ENCODE assay signal across 21 cellular contexts in genomic region chr6:110214338-110214737, GRCh38.
"Had no signal": no experiment of that assay in that cellular context is flagged by ENCODE, and none has a peak within 500 bp of the region (broad histone marks: within the 10 kb centered on the region; RNA-seq: fewer than 3 reads in every experiment).

No MANE protein-coding gene starts in this region.

- ATAC-seq: activated CD4-positive, alpha-beta T cell treated with anti-CD3 and anti-CD28 coated beads for 36 hours; esophagus mucosa; left cardiac atrium; sciatic nerve; stimulated activated memory B cell treated with anti-CD40 and anti-IgM and Interleukin-4, amounts not matched to agents 10 μg/mL and 1 μg/mL and 100 μg/mL, for 72 hours had no signal

- DNase-seq: activated CD4-positive, alpha-beta memory T cell treated with anti-CD3 and anti-CD28 coated beads, Interleukin-2, amount 10 ng/mL, durations not matched to agents 7 days and 5 days; activated CD4-positive, alpha-beta T cell treated with anti-CD3 and anti-CD28 coated beads for 36 hours; activated effector memory CD4-positive, alpha-beta T cell treated with anti-CD3 and anti-CD28 coated beads, Interleukin-2, amount 50 U/mL, for 16 hours; activated naive CD4-positive, alpha-beta T cell treated with anti-CD3 and anti-CD28 coated beads, Interleukin-2, amount 10 ng/mL, durations not matched to agents 7 days and 5 days; amygdala; effector CD8-positive, alpha-beta T cell; foreskin melanocyte; glutamatergic neuron; hippocampal formation; left cardiac atrium; mesenchymal stem cell; nucleus accumbens; small intestine; T-helper 9 cell; upper lobe of left lung had no signal

- H3K9me3 ChIP-seq: thoracic aorta, upper lobe of left lung had no signal

- H3K27me3 ChIP-seq: upper lobe of left lung had no signal

- H3K4me3 Mint-ChIP-seq: activated CD4-positive, alpha-beta memory T cell treated with anti-CD3 and anti-CD28 coated beads, Interleukin-2, amount 10 ng/mL, durations not matched to agents 7 days and 5 days; activated CD4-positive, alpha-beta T cell treated with anti-CD3 and anti-CD28 coated beads for 36 hours; activated naive CD4-positive, alpha-beta T cell treated with anti-CD3 and anti-CD28 coated beads, Interleukin-2, amount 10 ng/mL, durations not matched to agents 7 days and 5 days; dendritic cell treated with granulocyte-macrophage colony-stimulating factor and Interleukin-4, amounts not matched to agents 40 ng/mL and 50 ng/mL, for 4 days; stimulated activated memory B cell treated with anti-CD40 and anti-IgM and Interleukin-4, amounts not matched to agents 10 μg/mL and 1 μg/mL and 100 μg/mL, for 72 hours had no signal

- H3K27ac Mint-ChIP-seq: activated CD4-positive, alpha-beta memory T cell treated with anti-CD3 and anti-CD28 coated beads, Interleukin-2, amount 10 ng/mL, durations not matched to agents 7 days and 5 days; activated CD4-positive, alpha-beta T cell treated with anti-CD3 and anti-CD28 coated beads for 36 hours; activated naive CD4-positive, alpha-beta T cell treated with anti-CD3 and anti-CD28 coated beads, Interleukin-2, amount 10 ng/mL, durations not matched to agents 7 days and 5 days; dendritic cell treated with granulocyte-macrophage colony-stimulating factor and Interleukin-4, amounts not matched to agents 40 ng/mL and 50 ng/mL, for 4 days; stimulated activated memory B cell treated with anti-CD40 and anti-IgM and Interleukin-4, amounts not matched to agents 10 μg/mL and 1 μg/mL and 100 μg/mL, for 72 hours had no signal

- H3K4me1 Mint-ChIP-seq: activated CD4-positive, alpha-beta memory T cell treated with anti-CD3 and anti-CD28 coated beads, Interleukin-2, amount 10 ng/mL, durations not matched to agents 7 days and 5 days; activated naive CD4-positive, alpha-beta T cell treated with anti-CD3 and anti-CD28 coated beads, Interleukin-2, amount 10 ng/mL, durations not matched to agents 7 days and 5 days; stimulated activated memory B cell treated with anti-CD40 and anti-IgM and Interleukin-4, amounts not matched to agents 10 μg/mL and 1 μg/mL and 100 μg/mL, for 72 hours had no signal

- H3K9me3 Mint-ChIP-seq: activated CD4-positive, alpha-beta memory T cell treated with anti-CD3 and anti-CD28 coated beads, Interleukin-2, amount 10 ng/mL, durations not matched to agents 7 days and 5 days; activated naive CD4-positive, alpha-beta T cell treated with anti-CD3 and anti-CD28 coated beads, Interleukin-2, amount 10 ng/mL, durations not matched to agents 7 days and 5 days; dendritic cell treated with granulocyte-macrophage colony-stimulating factor and Interleukin-4, amounts not matched to agents 40 ng/mL and 50 ng/mL, for 4 days; stimulated activated memory B cell treated with anti-CD40 and anti-IgM and Interleukin-4, amounts not matched to agents 10 μg/mL and 1 μg/mL and 100 μg/mL, for 72 hours had no signal

- H3K27ac ChIP-seq: parathyroid adenoma, thoracic aorta, upper lobe of left lung had no signal

- H3K27me3 Mint-ChIP-seq: activated CD4-positive, alpha-beta memory T cell treated with anti-CD3 and anti-CD28 coated beads, Interleukin-2, amount 10 ng/mL, durations not matched to agents 7 days and 5 days; activated CD4-positive, alpha-beta T cell treated with anti-CD3 and anti-CD28 coated beads for 36 hours; activated naive CD4-positive, alpha-beta T cell treated with anti-CD3 and anti-CD28 coated beads, Interleukin-2, amount 10 ng/mL, durations not matched to agents 7 days and 5 days; dendritic cell treated with granulocyte-macrophage colony-stimulating factor and Interleukin-4, amounts not matched to agents 40 ng/mL and 50 ng/mL, for 4 days; stimulated activated memory B cell treated with anti-CD40 and anti-IgM and Interleukin-4, amounts not matched to agents 10 μg/mL and 1 μg/mL and 100 μg/mL, for 72 hours had no signal
